ENCODE assay signal across 24 cellular contexts in genomic region chr11:76201056-76201455, GRCh38. TPM values are rescaled to one million over a fixed set of nuclear protein-coding genes. Genes with fewer than 3 reads are reported as not detected.
"Had no signal": no experiment of that assay in that cellular context is flagged by ENCODE, and none has a peak within 500 bp of the region (broad histone marks: within the 10 kb centered on the region; RNA-seq: fewer than 3 reads in every experiment).

No MANE protein-coding gene starts in this region.

- H3K4me3 ChIP-seq: colonic mucosa, esophagus muscularis mucosa, gastroesophageal sphincter, heart left ventricle, hepatocyte, lung, neural progenitor cell, ovary, right lobe of liver, testis, tibial artery had no signal

- H3K9me3 ChIP-seq: colonic mucosa, esophagus muscularis mucosa, gastroesophageal sphincter, heart left ventricle, ovary, right lobe of liver, testis, tibial artery had no signal

- DNase-seq: colonic mucosa; effector CD8-positive, alpha-beta T cell; foreskin keratinocyte; left colon; nucleus accumbens; ovary; retina; right lobe of liver; small intestine; stimulated activated CD4-positive, alpha-beta T cell treated with anti-CD3 and anti-CD28 coated beads, Interleukin-15, amount 100 ng/mL, for 24 hours; stimulated activated CD4-positive, alpha-beta T cell treated with anti-CD3 and anti-CD28 coated beads, Interleukin-2, amount 100 ng/mL, for 48 hours; stimulated activated naive CD8-positive, alpha-beta T cell treated with anti-CD3 and anti-CD28 coated beads, Interleukin-15, Interleukin-2, amounts not matched to agents 100 U/mL and 50 U/mL, for 24 hours; substantia nigra; testis; tibial artery had no signal

- H3K4me1 ChIP-seq: foreskin keratinocyte had no signal

- H3K79me2 ChIP-seq: hepatocyte had no signal

- H3K36me3 ChIP-seq: colonic mucosa, gastroesophageal sphincter, neural progenitor cell, ovary, right lobe of liver, tibial artery had no signal

- H3K27ac ChIP-seq: colonic mucosa, esophagus muscularis mucosa, foreskin keratinocyte, gastroesophageal sphincter, heart left ventricle, hepatocyte, neural progenitor cell, ovary, right lobe of liver, testis, tibial artery had no signal

- H2AFZ ChIP-seq: hepatocyte, neural progenitor cell had no signal

- H3K27me3 ChIP-seq: hepatocyte, ovary, right lobe of liver, testis had no signal

- ATAC-seq: foreskin keratinocyte; gastroesophageal sphincter; heart left ventricle; left colon; right lobe of liver; stimulated activated naive CD8-positive, alpha-beta T cell treated with anti-CD3 and anti-CD28 coated beads, Interleukin-15, Interleukin-2, amounts not matched to agents 100 U/mL and 50 U/mL, for 24 hours had no signal

- H3K4me2 ChIP-seq: hepatocyte, neural progenitor cell had no signal

RNA-seq across cellular contexts. Expression of gene WNT11, which starts 5.2 kb away (rescaled TPM):
- total RNA-seq: endothelial cell of umbilical vein, epithelial cell of proximal tubule, pulmonary artery endothelial cell had no signal
- polyA plus RNA-seq: endothelial cell of umbilical vein had no signal
